ENCODE assay signal across 26 cellular contexts in the genomic region with DNA sequence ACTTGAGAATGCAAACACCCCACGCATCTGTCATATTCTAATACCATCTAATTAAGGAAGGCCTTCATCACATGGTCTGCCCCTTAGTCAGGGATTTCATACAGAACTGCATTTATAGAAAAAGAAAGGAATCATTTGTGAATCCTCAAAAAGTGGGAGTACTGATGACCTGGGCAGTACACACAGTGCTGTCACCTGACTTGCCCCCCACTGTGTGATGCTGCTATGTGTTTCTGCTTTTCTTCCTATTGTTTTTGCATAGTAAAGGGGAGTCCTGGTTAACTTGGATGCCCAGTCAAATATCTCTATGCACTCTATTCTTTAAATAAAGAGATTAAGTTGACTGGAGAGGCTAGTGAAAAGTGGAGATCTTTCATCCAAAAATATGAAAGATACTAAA.
"Had no signal": no experiment of that assay in that cellular context is flagged by ENCODE, and none has a peak within 500 bp of the region (broad histone marks: within the 10 kb centered on the region; RNA-seq: fewer than 3 reads in every experiment).

No MANE protein-coding gene starts in this region.

- H3K27ac ChIP-seq: left lung, lower lobe of right lung, ovary, right atrium auricular region, right lobe of liver, tibial nerve, uterus had no signal

- DNase-seq: immature natural killer cell; kidney; left colon; left lung; lower lobe of right lung; mammary epithelial cell; mesenchymal stem cell; naive thymus-derived CD8-positive, alpha-beta T cell; ovary; right lobe of liver; stimulated activated CD4-positive, alpha-beta T cell treated with anti-CD3 and anti-CD28 coated beads, Interleukin-1b, Interleukin-23, amount 100 ng/mL, for 48 hours; stimulated activated CD4-positive, alpha-beta T cell treated with anti-CD3 and anti-CD28 coated beads, Interleukin-2, amount 100 ng/mL, for 48 hours; stimulated activated CD4-positive, alpha-beta T cell treated with anti-CD3 and anti-CD28 coated beads, Interleukin-4, amount 100 ng/mL, for 4 hours; stimulated activated CD8-positive, alpha-beta memory T cell treated with anti-CD3 and anti-CD28 coated beads, Interleukin-4, amount 100 ng/mL, for 48 hours; stimulated activated naive CD4-positive, alpha-beta T cell treated with Interleukin-2 at 50 U/mL for 16 hours; stimulated activated naive CD8-positive, alpha-beta T cell treated with anti-CD3 and anti-CD28 coated beads, Interleukin-15, amount 100 ng/mL, for 72 hours; substantia nigra; uterus had no signal

- H3K27me3 ChIP-seq: left lung, ovary, right atrium auricular region, right lobe of liver, tibial nerve, uterus had no signal

- H3K4me2 ChIP-seq: smooth muscle cell had no signal

- H3K27ac Mint-ChIP-seq: immature natural killer cell; naive thymus-derived CD8-positive, alpha-beta T cell; nephron; progenitor cell of endocrine pancreas; stimulated activated memory B cell treated with anti-CD40 and anti-IgM and Interleukin-4, amounts not matched to agents 10 μg/mL and 1 μg/mL and 100 μg/mL, for 72 hours; stimulated activated naive CD8-positive, alpha-beta T cell treated with anti-CD3 and anti-CD28 coated beads, Interleukin-15, amount 100 ng/mL, for 72 hours; type B pancreatic cell had no signal

- H3K9me3 Mint-ChIP-seq: nephron; neural crest cell; stimulated activated memory B cell treated with anti-CD40 and anti-IgM and Interleukin-4, amounts not matched to agents 10 μg/mL and 1 μg/mL and 100 μg/mL, for 72 hours; stimulated activated naive CD8-positive, alpha-beta T cell treated with anti-CD3 and anti-CD28 coated beads, Interleukin-15, amount 100 ng/mL, for 72 hours; type B pancreatic cell had no signal

- H3K36me3 Mint-ChIP-seq: immature natural killer cell; naive thymus-derived CD8-positive, alpha-beta T cell; stimulated activated memory B cell treated with anti-CD40 and anti-IgM and Interleukin-4, amounts not matched to agents 10 μg/mL and 1 μg/mL and 100 μg/mL, for 72 hours; type B pancreatic cell had no signal

- H3K4me1 Mint-ChIP-seq: immature natural killer cell; naive thymus-derived CD8-positive, alpha-beta T cell; nephron; stimulated activated memory B cell treated with anti-CD40 and anti-IgM and Interleukin-4, amounts not matched to agents 10 μg/mL and 1 μg/mL and 100 μg/mL, for 72 hours; stimulated activated naive CD8-positive, alpha-beta T cell treated with anti-CD3 and anti-CD28 coated beads, Interleukin-15, amount 100 ng/mL, for 72 hours had no signal

- H3K4me1 ChIP-seq: left lung, lower lobe of right lung, right atrium auricular region, right lobe of liver, tibial nerve, uterus had no signal

- H3K36me3 ChIP-seq: left lung, lower lobe of right lung, ovary, right atrium auricular region, right lobe of liver, tibial nerve, uterus had no signal

- H3K4me3 ChIP-seq: left lung, lower lobe of right lung, ovary, right atrium auricular region, right lobe of liver, smooth muscle cell, tibial nerve, uterus had no signal

- H3K4me3 Mint-ChIP-seq: immature natural killer cell; naive thymus-derived CD8-positive, alpha-beta T cell; nephron; neural crest cell; stimulated activated memory B cell treated with anti-CD40 and anti-IgM and Interleukin-4, amounts not matched to agents 10 μg/mL and 1 μg/mL and 100 μg/mL, for 72 hours; stimulated activated naive CD8-positive, alpha-beta T cell treated with anti-CD3 and anti-CD28 coated beads, Interleukin-15, amount 100 ng/mL, for 72 hours; type B pancreatic cell had no signal

- ATAC-seq: left colon; left lung; lower lobe of right lung; naive thymus-derived CD8-positive, alpha-beta T cell; right lobe of liver; stimulated activated memory B cell treated with anti-CD40 and anti-IgM and Interleukin-4, amounts not matched to agents 10 μg/mL and 1 μg/mL and 100 μg/mL, for 72 hours; stimulated activated naive CD8-positive, alpha-beta T cell treated with anti-CD3 and anti-CD28 coated beads, Interleukin-15, amount 100 ng/mL, for 72 hours had no signal

- H3K9me3 ChIP-seq: left lung, lower lobe of right lung, ovary, right atrium auricular region, right lobe of liver, tibial nerve, uterus had no signal

- H3K27me3 Mint-ChIP-seq: naive thymus-derived CD8-positive, alpha-beta T cell; progenitor cell of endocrine pancreas; stimulated activated memory B cell treated with anti-CD40 and anti-IgM and Interleukin-4, amounts not matched to agents 10 μg/mL and 1 μg/mL and 100 μg/mL, for 72 hours; stimulated activated naive CD8-positive, alpha-beta T cell treated with anti-CD3 and anti-CD28 coated beads, Interleukin-15, amount 100 ng/mL, for 72 hours; type B pancreatic cell had no signal
